Comparison of ENCODE assay signal across 12 cellular contexts in genomic region chr5:52738095-52738506, GRCh38. TPM values are rescaled to one million over a fixed set of nuclear protein-coding genes. Genes with fewer than 3 reads are reported as not detected.
DNase-seq lines count a peak whose midpoint lies in the region; ATAC-seq and TF ChIP-seq lines count a peak whose summit lies in the region.
"Had no signal": no experiment of that assay in that cellular context is flagged by ENCODE, and none has a peak within 500 bp of the region (broad histone marks: within the 10 kb centered on the region; RNA-seq: fewer than 3 reads in every experiment).

No MANE protein-coding gene starts in this region.

- H3K9ac ChIP-seq in DND-41 (ENCODE audit: low read depth, low read length) (peak overlapping the region; percentile 1; the same call in 1 of the 2 replicates), IMR-90 (ENCODE audit: low read depth, low read length) (no peak overlapping the region)

- H2BK5ac ChIP-seq in IMR-90 (ENCODE audit: low read depth, low read length, poor library complexity, severe bottlenecking): no peak overlapping the region

- no peaks in the 10 kb centered on the region for H3K79me1 ChIP-seq in IMR-90 (ENCODE audit: low read depth in 1 of 2, low read length in 2 of 2)

- no peak overlapping the region for H2AK5ac ChIP-seq in IMR-90 (ENCODE audit: low read depth, low read length)

- no peak overlapping the region for H3K4me3 ChIP-seq in DND-41 (ENCODE audit: low read depth in 1 of 2, low read length in 2 of 2)
- no peak overlapping the region for H3K4me3 ChIP-seq in IMR-90 (ENCODE audit: insufficient read depth, low read depth, low read length)
- H3K4me3 ChIP-seq: sigmoid colon had no signal

- H2AK9ac ChIP-seq in IMR-90 (replicated peaks; ENCODE audit: low read depth, low read length, poor library complexity): no peak overlapping the region

- H3K27me3 ChIP-seq in DND-41 (ENCODE audit: insufficient read depth, low read length, poor library complexity): no peaks in the 10 kb centered on the region
- no peaks in the 10 kb centered on the region for H3K27me3 ChIP-seq in IMR-90 (ENCODE audit: control insufficient read depth, insufficient read depth, low read length)
- H3K27me3 ChIP-seq: sigmoid colon had no signal

- in situ Hi-C loops in IMR-90 (cut with MboI; ENCODE audit: low sequenced_read_pairs): no loop called here

- H3K9me3 ChIP-seq in DND-41 (ENCODE audit: insufficient read depth, low read length, severe bottlenecking) (peaks cover 8% of the 10 kb centered on the region), IMR-90 (ENCODE audit: control insufficient read depth, insufficient read depth, low read length) (no peaks in the 10 kb centered on the region)
- H3K9me3 ChIP-seq: sigmoid colon had no signal

- DNase-seq in DND-41 (peak; percentile 24), IMR-90 (peak; percentile 71), dermis blood vessel endothelial cell (peak; percentile 41), SHP77 (lab: John Stamatoyannopoulos, UW) (no peak), cerebellar cortex (ENCODE audit: low spot score) (no peak), SHP77 treated with DMSO at 0.1 percent for 48 hours (lab: John Stamatoyannopoulos, UW) (no peak), HEK293T (ENCODE audit: extremely low spot score) (no peak)
- DNase-seq: activated CD4-positive, alpha-beta T cell treated with anti-CD3 and anti-CD28 coated beads for 1 hour; NCI-H69; sigmoid colon; stimulated activated naive CD4-positive, alpha-beta T cell treated with Interleukin-2 at 50 U/mL for 16 hours had no signal

- H4K91ac ChIP-seq in IMR-90 (ENCODE audit: insufficient read depth, low read depth, low read length): no peak overlapping the region

- TF ChIP-seq CTCF in DND-41 (IDR thresholded peaks at IDR 0.05; ENCODE audit: borderline replicate concordance, extremely low read depth, low read length, poor library complexity, severe bottlenecking): no peak
- no peak for TF ChIP-seq CTCF in IMR-90 (conservative IDR thresholded peaks at IDR 0.05; ENCODE audit: low read depth, low read length)

- H3K56ac ChIP-seq in IMR-90 (ENCODE audit: extremely low read depth, insufficient read depth, low read length): no peak overlapping the region

- no peak for TF ChIP-seq POLR2A in IMR-90 (IDR thresholded peaks at IDR 0.05; ENCODE audit: low read depth, low read length)

- no peak overlapping the region for H4K5ac ChIP-seq in IMR-90 (ENCODE audit: low read depth, low read length)

- no peak overlapping the region; the same call in 1 of the 2 replicates for H3K18ac ChIP-seq in IMR-90 (ENCODE audit: low read depth, low read length)

- BruUV-seq in IMR-90 (replicated peaks; lab: Mats Ljungman, UMichigan): no TSS peak

- H3K4me2 ChIP-seq in DND-41 (ENCODE audit: insufficient read depth, low read length) (no peak overlapping the region), IMR-90 (ENCODE audit: low read depth, low read length) (no peak overlapping the region)

- H2BK120ac ChIP-seq in IMR-90 (ENCODE audit: low read depth, low read length): no peak overlapping the region

- H3K4me1 ChIP-seq in DND-41 (ENCODE audit: insufficient read depth, low read length) (peaks cover 57% of the 10 kb centered on the region), IMR-90 (ENCODE audit: control insufficient read depth, insufficient read depth, low read length) (peaks cover 3% of the 10 kb centered on the region; the same call in 1 of the 2 replicates)

- no peak for TF ChIP-seq RAD21 in IMR-90 (IDR thresholded peaks at IDR 0.05; ENCODE audit: low read length)

- H3K14ac ChIP-seq in IMR-90 (replicated peaks; ENCODE audit: low read depth, low read length): no peak overlapping the region

- no peak overlapping the region for H4K8ac ChIP-seq in IMR-90 (ENCODE audit: low read depth in 2 of 2, low read length in 2 of 2)

- no peak overlapping the region for H3K23ac ChIP-seq in IMR-90 (ENCODE audit: low read depth, low read length)

- H3K9me1 ChIP-seq in IMR-90 (ENCODE audit: insufficient read depth, low read length): no peaks in the 10 kb centered on the region

- no peak overlapping the region for H2BK15ac ChIP-seq in IMR-90 (ENCODE audit: low read depth, low read length)

- no peaks in the 10 kb centered on the region for H3K79me2 ChIP-seq in DND-41 (ENCODE audit: insufficient read depth, low read length)

- no peaks in the 10 kb centered on the region for H3K36me3 ChIP-seq in DND-41 (ENCODE audit: insufficient read depth, low read length)
- H3K36me3 ChIP-seq in IMR-90 (ENCODE audit: control insufficient read depth, insufficient read depth, low read length): no peaks in the 10 kb centered on the region
- H3K36me3 ChIP-seq: sigmoid colon had no signal

- POLR2A ChIA-PET in IMR-90 (lab: Charles Lee; ENCODE audit: unreplicated experiment): no interaction called here
- POLR2A ChIA-PET in HEK293T (lab: Yijun Ruan, JAX): no interaction called here

- dilution Hi-C loops in IMR-90 (cut with HindIII; ENCODE audit: low sequenced_read_pairs, unreplicated experiment): no loop called here

- no peak overlapping the region for H3K4ac ChIP-seq in IMR-90 (ENCODE audit: low read depth, low read length)

- CTCF ChIA-PET in IMR-90 (lab: Yijun Ruan, JAX) (no interaction called here), HEK293T (lab: Yijun Ruan, JAX) (no interaction called here)

- H3K27ac ChIP-seq in DND-41 (ENCODE audit: low read length): peak overlapping the region; percentile 78
- H3K27ac ChIP-seq in IMR-90 (ENCODE audit: insufficient read depth, low read length): no peak overlapping the region
- H3K27ac ChIP-seq: sigmoid colon had no signal

- H2AFZ ChIP-seq in DND-41 (ENCODE audit: low read depth, low read length) (peak overlapping the region; percentile 51), IMR-90 (replicated peaks; ENCODE audit: low read length, poor library complexity) (no peak overlapping the region)

- ATAC-seq in DND-41 (ENCODE audit: insufficient read depth, low read depth) (peak; percentile 73), GM21367 (IDR thresholded peaks at IDR 0.05; ENCODE audit: unreplicated experiment) (peak; percentile 57), IMR-90 (ENCODE audit: low read depth) (no peak)

- no peak overlapping the region for H2BK20ac ChIP-seq in IMR-90 (ENCODE audit: low read depth, low read length)

- intact Hi-C loops in IMR-90 (cut with micrococcal nuclease): no loop called here

- no peaks in the 10 kb centered on the region for H4K20me1 ChIP-seq in DND-41 (ENCODE audit: insufficient read depth, low read length)
- no peaks in the 10 kb centered on the region for H4K20me1 ChIP-seq in IMR-90 (ENCODE audit: insufficient read depth, low read length)

TF ChIP-seq in IMR-90, 13 proteins besides CTCF, POLR2A, EP300 and RAD21 (continues in another document):
- TF ChIP-seq CEBPB (IDR thresholded peaks at IDR 0.05; ENCODE audit: low read depth, low read length): no peak
- no peak for TF ChIP-seq FOS (IDR thresholded peaks at IDR 0.05; ENCODE audit: low read depth, low read length)
- no peak for TF ChIP-seq MAFK (IDR thresholded peaks at IDR 0.05; ENCODE audit: low read depth, low read length)
- no peak for TF ChIP-seq SMC3 (IDR thresholded peaks at IDR 0.05; ENCODE audit: low read depth, low read length)
- TF ChIP-seq MAZ (IDR thresholded peaks at IDR 0.05; ENCODE audit: borderline replicate concordance, low read depth, low read length): no peak
- TF ChIP-seq ELK1 (IDR thresholded peaks at IDR 0.05; ENCODE audit: borderline replicate concordance, low read depth, low read length): no peak
- no peak for TF ChIP-seq MXI1 (IDR thresholded peaks at IDR 0.05; ENCODE audit: borderline replicate concordance, low read depth, low read length)
- TF ChIP-seq NFE2L2 (IDR thresholded peaks at IDR 0.05; ENCODE audit: low read depth, low read length): no peak

TF ChIP-seq in HEK293T, 16 proteins besides CTCF, POLR2A, EP300 and RAD21:
- TF ChIP-seq PKNOX1 (IDR thresholded peaks at IDR 0.05) (no peak), SUZ12 (IDR thresholded peaks at IDR 0.05) (no peak), TARDBP (IDR thresholded peaks at IDR 0.05) (no peak), NFRKB (IDR thresholded peaks at IDR 0.05) (no peak), ARNT (IDR thresholded peaks at IDR 0.05) (no peak)

RNA-seq across cellular contexts. Expression of gene ITGA1, which starts 49.6 kb away (rescaled TPM):
- total RNA-seq in IMR-90 (2012; rRNA removed) (74.4 and 95.2 TPM in 2 replicates), dermis blood vessel endothelial cell (75.4 and 81.2 TPM in 2 replicates)
- polyA plus RNA-seq in IMR-90 (2012; rRNA removed): 17.5 and 22.3 TPM in 2 replicates
- 4.4 and 10.5 TPM in 2 replicates for polyA plus RNA-seq in IMR-90 (2012; cell fraction: cytosol; rRNA removed)
- polyA plus RNA-seq in IMR-90 (2012; cell fraction: nucleus; rRNA removed; ENCODE audit: low replicate concordance): 5.5 and 36.2 TPM in 2 replicates

RNA-seq across cellular contexts. Expression of gene PELO, which starts 49.6 kb away (rescaled TPM):
- 48.9 and 49.7 TPM in 2 replicates for total RNA-seq in IMR-90 (2012; rRNA removed)
- 42.4 and 43.7 TPM in 2 replicates for polyA plus RNA-seq in IMR-90 (2012; rRNA removed)
- polyA plus RNA-seq in IMR-90 (2012; cell fraction: cytosol; rRNA removed): 34.3 and 38.4 TPM in 2 replicates
- polyA plus RNA-seq in IMR-90 (2012; cell fraction: nucleus; rRNA removed; ENCODE audit: low replicate concordance): 32.6 and 34.9 TPM in 2 replicates
- 22.8 and 24.0 TPM in 2 replicates for total RNA-seq in dermis blood vessel endothelial cell

Comparison
In these comparisons a context has a peak if more than half of its experiments do, and no peak if none do; other contexts are left out.
1. DNase-seq: peak in DND-41 (single experiment), IMR-90 (single experiment) and dermis blood vessel endothelial cell (single experiment); none in SHP77 (0 of 2), cerebellar cortex (single experiment), SHP77 treated with DMSO at 0.1 percent for 48 hours (single experiment) and HEK293T (single experiment).